ENCODE assay signal across 9 cellular contexts in genomic region chr2:95043300-95043786, GRCh38. TPM values are rescaled to one million over a fixed set of nuclear protein-coding genes. Genes with fewer than 3 reads are reported as not detected.
DNase-seq lines count a peak whose midpoint lies in the region; ATAC-seq and TF ChIP-seq lines count a peak whose summit lies in the region.
"Had no signal": no experiment of that assay in that cellular context is flagged by ENCODE, and none has a peak within 500 bp of the region (broad histone marks: within the 10 kb centered on the region; RNA-seq: fewer than 3 reads in every experiment).

No MANE protein-coding gene starts in this region.

- H3K27ac Mint-ChIP-seq in CD8-positive, alpha-beta T cell, result peak overlapping the region; percentile 82
- H3K27ac Mint-ChIP-seq in GM23338 (no peak overlapping the region), natural killer cell (no peak overlapping the region)

- H3K4me1 Mint-ChIP-seq in CD8-positive, alpha-beta T cell (ENCODE audit: low read depth), result peaks cover 82% of the 10 kb centered on the region
- H3K4me1 Mint-ChIP-seq in GM23338 (peaks cover 17% of the 10 kb centered on the region), natural killer cell (no peaks in the 10 kb centered on the region)

- peaks cover 3% of the 10 kb centered on the region for H3K36me3 ChIP-seq in CD8-positive, alpha-beta T cell (ENCODE audit: insufficient read depth, low read length)
- no peaks in the 10 kb centered on the region for H3K36me3 ChIP-seq in GM23338 (ENCODE audit: insufficient read depth)

- H3F3A ChIP-seq in GM23338 (replicated peaks; ENCODE audit: low read depth), result no peaks in the 10 kb centered on the region

- CTCF ChIA-PET in CD8-positive, alpha-beta T cell (lab: Charles Lee), result interaction anchor here (0.7 to 2.9 kb wide), 5 partner anchors 9 to 36 kb away, joined by 3 to 21 read pairs (median 5); no protein-coding TSS in a partner anchor

- H3K27me3 ChIP-seq in CD8-positive, alpha-beta T cell (ENCODE audit: insufficient read depth, low read length), result no peaks in the 10 kb centered on the region
- H3K27me3 ChIP-seq in GM23338 (ENCODE audit: insufficient read depth), result no peaks in the 10 kb centered on the region

- H3K27me3 Mint-ChIP-seq in CD8-positive, alpha-beta T cell (ENCODE audit: low read depth), result no peaks in the 10 kb centered on the region
- H3K27me3 Mint-ChIP-seq in GM23338 (ENCODE audit: insufficient read depth, low read depth, poor library complexity) (peaks cover 18% of the 10 kb centered on the region), natural killer cell (ENCODE audit: low read depth in 2 of 2) (peaks cover 0 to 14% of the 10 kb centered on the region in 2 donors)

- intact Hi-C loops in CD8-positive, alpha-beta T cell (cut with DNase I, micrococcal nuclease), result no loop called here
- intact Hi-C loops in natural killer cell (cut with micrococcal nuclease), result no loop called here

- no peak overlapping the region for H3K4me3 ChIP-seq in CD8-positive, alpha-beta T cell (ENCODE audit: low read depth, low read length)
- no peak overlapping the region for H3K4me3 ChIP-seq in GM23338

- H3K9me2 ChIP-seq in GM23338 (ENCODE audit: insufficient read depth), result no peaks in the 10 kb centered on the region

- 0 out of 2 replicates have a peak overlapping the region, but pooled peaks have one; percentile 14 for H3K4me2 ChIP-seq in GM23338

- POLR2A ChIA-PET in CD8-positive, alpha-beta T cell (lab: Charles Lee), result interaction anchor here (1.4 kb wide), 1 partner anchor 19 kb away, joined by 3 read pairs; no protein-coding TSS in a partner anchor

- H4K20me1 ChIP-seq in GM23338 (replicated peaks; ENCODE audit: insufficient read depth), result no peaks in the 10 kb centered on the region

- peak overlapping the region; percentile 59; the same call in 1 of the 2 replicates for H2AFZ ChIP-seq in GM23338

- H3K27ac ChIP-seq in CD8-positive, alpha-beta T cell (ENCODE audit: low read depth, low read length), result no peak overlapping the region
- H3K27ac ChIP-seq in GM23338 (ENCODE audit: low read depth), result no peak overlapping the region

- DNase-seq in CD8-positive, alpha-beta T cell, result no peak
- DNase-seq in GM23338 (ENCODE audit: low spot score) (no peak), RKO (ENCODE audit: low spot score) (peak; percentile 34), fibroblast of gingiva (ENCODE audit: low read depth) (peak; percentile 72), occipital lobe (lab: John Stamatoyannopoulos, UW) (peak; percentile 73), natural killer cell (no peak), COLO829 (ENCODE audit: low spot score) (no peak)

- H3K79me2 ChIP-seq in GM23338 (replicated peaks; ENCODE audit: insufficient read depth), result no peaks in the 10 kb centered on the region

- no peaks in the 10 kb centered on the region for H3K9me3 Mint-ChIP-seq in CD8-positive, alpha-beta T cell
- H3K9me3 Mint-ChIP-seq in GM23338, result no peaks in the 10 kb centered on the region; the same call in 2 of the 3 replicates
- H3K9me3 Mint-ChIP-seq in natural killer cell, result peaks cover 10 to 11% of the 10 kb centered on the region in 2 donors

- TF ChIP-seq CTCF in CD8-positive, alpha-beta T cell (IDR thresholded peaks at IDR 0.05), result no peak
- TF ChIP-seq CTCF in GM23338 (conservative IDR thresholded peaks at IDR 0.05; ENCODE audit: low read depth in 2 of 2) (no peak), natural killer cell (IDR thresholded peaks at IDR 0.05) (no peak)

- H3K4me1 ChIP-seq in CD8-positive, alpha-beta T cell (ENCODE audit: insufficient read depth, low read length), result peaks cover 75% of the 10 kb centered on the region
- H3K4me1 ChIP-seq in GM23338 (ENCODE audit: insufficient read depth), result no peaks in the 10 kb centered on the region

- peaks cover 41% of the 10 kb centered on the region for H3K36me3 Mint-ChIP-seq in CD8-positive, alpha-beta T cell
- H3K36me3 Mint-ChIP-seq in GM23338 (ENCODE audit: low read depth) (no peaks in the 10 kb centered on the region; the same call in 2 of the 3 replicates), natural killer cell (no peaks in the 10 kb centered on the region)

- ATAC-seq in CD8-positive, alpha-beta T cell, result no peak
- ATAC-seq in GM23338 (peak; percentile 72), GM18873 (IDR thresholded peaks at IDR 0.05; ENCODE audit: low FRiP score, unreplicated experiment) (no peak), natural killer cell (no peak)

- H3K4me3 Mint-ChIP-seq in CD8-positive, alpha-beta T cell, result no peak overlapping the region
- H3K4me3 Mint-ChIP-seq in GM23338 (no peak overlapping the region), natural killer cell (no peak overlapping the region)

- no peaks in the 10 kb centered on the region for H3K9me3 ChIP-seq in CD8-positive, alpha-beta T cell (ENCODE audit: low read length)

TF ChIP-seq in GM23338, 12 proteins besides CTCF, POLR2A, EP300 and RAD21 (continues in another document):
- TF ChIP-seq ZNF331 (CRISPR knock-in tag; IDR thresholded peaks at IDR 0.05; ENCODE audit: low read depth) (no peak), EZH2 (IDR thresholded peaks at IDR 0.05; ENCODE audit: low read depth, unreplicated experiment) (no peak), ETS1 (IDR thresholded peaks at IDR 0.05) (no peak), EZH2phosphoT487 (IDR thresholded peaks at IDR 0.05; ENCODE audit: unreplicated experiment) (no peak), ZNF462 (CRISPR knock-in tag; IDR thresholded peaks at IDR 0.05) (no peak), NANOG (IDR thresholded peaks at IDR 0.05; ENCODE audit: borderline replicate concordance) (no peak), POLR2AphosphoS5 (IDR thresholded peaks at IDR 0.05; ENCODE audit: low read depth) (no peak), JUNB (IDR thresholded peaks at IDR 0.05; ENCODE audit: unreplicated experiment) (no peak)

RNA-seq across cellular contexts. Expression of gene MAL, which starts 17.8 kb away (rescaled TPM):
- total RNA-seq in CD8-positive, alpha-beta T cell, result 10 to 100 TPM; 49.8 to 56.0 TPM
- 0.24 and 2.6 TPM in 2 replicates for total RNA-seq in GM23338 (2014; rRNA removed; shearing (Covaris generic))
- 0.31 TPM in 1 of 2 replicates, not detected in the other for polyA plus RNA-seq in GM23338 (2016; fragmentation: Nextera tagmentation; extraction: Ambion mirVana)
- not detected for total RNA-seq in occipital lobe
- 1 to 10 TPM in 2 of 3 donors, under 1 TPM in 1; 0.54 to 3.3 (median 1.8) TPM for total RNA-seq in natural killer cell
- total RNA-seq: dermis microvascular lymphatic vessel endothelial cell had no signal

Comparison
In these comparisons a context has a peak if more than half of its experiments do, and no peak if none do; other contexts are left out.
1. DNase-seq: peak in RKO (single experiment), fibroblast of gingiva (single experiment) and occipital lobe (single experiment); none in CD8-positive, alpha-beta T cell (0 of 7), GM23338 (single experiment), natural killer cell (single experiment) and COLO829 (single experiment).
2. RNA of gene MAL, which starts 17.8 kb away (total RNA-seq): 49.8 to 56.0 TPM in CD8-positive, alpha-beta T cell; 0.54 to 3.3 TPM in natural killer cell, 0.24 to 2.6 TPM in GM23338 and not detected in occipital lobe (single experiment); every median in the first group is over 10 times any median in the second.